Comparison of ENCODE assay signal across 8 cellular contexts in the genomic region with DNA sequence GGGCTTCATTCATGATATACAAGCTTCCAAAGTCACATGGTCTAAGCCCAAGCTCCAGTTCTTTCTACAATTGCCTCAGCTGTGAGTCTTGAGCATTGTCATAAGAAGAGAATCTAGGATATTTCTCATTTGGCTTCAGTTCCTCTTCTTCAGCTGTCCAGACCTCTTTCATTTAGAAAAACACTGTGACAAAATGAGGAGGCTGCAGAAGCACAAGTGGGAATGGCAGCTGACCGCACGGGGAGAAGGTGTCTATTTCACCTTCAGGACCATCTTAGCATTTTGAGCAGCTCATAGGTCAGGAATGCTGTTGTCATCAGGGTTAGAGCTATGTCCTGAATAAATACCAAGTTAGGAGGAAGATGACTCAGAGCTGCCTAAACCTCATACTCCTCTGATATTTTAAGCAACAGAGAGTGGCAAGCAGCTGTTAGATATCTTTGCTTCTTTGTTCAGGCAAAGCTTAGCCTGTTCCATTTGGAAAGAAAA.
DNase-seq lines count a peak whose midpoint lies in the region; ATAC-seq and TF ChIP-seq lines count a peak whose summit lies in the region.

No MANE protein-coding gene starts in this region.

- DNase-seq in NAMALWA (ENCODE audit: low spot score) (peak; percentile 7), astrocyte of the spinal cord (ENCODE audit: low read depth, low spot score) (peak; percentile 97), immature natural killer cell (peak in 1 of 3 donors; percentile 6), NCI-H1436 (lab: John Stamatoyannopoulos, UW) (no peak), Karpas-422 (no peak)
- DNase-seq in stimulated activated naive CD8-positive, alpha-beta T cell treated with anti-CD3 and anti-CD28 coated beads, Interleukin-15, Interleukin-2, amounts not matched to agents 100 U/mL and 50 U/mL, for 24 hours, result peak; percentile 11

- H3K4me1 ChIP-seq in Karpas-422 (ENCODE audit: low read length), result peaks cover 6% of the 10 kb centered on the region

- no peaks in the 10 kb centered on the region for H3K27me3 Mint-ChIP-seq in immature natural killer cell (ENCODE audit: low read depth in 3 of 3)

- H3K27me3 ChIP-seq in Karpas-422 (ENCODE audit: low read length), result no peaks in the 10 kb centered on the region

- no peak overlapping the region for H3K9ac ChIP-seq in Karpas-422 (ENCODE audit: low read length)

- no peaks in the 10 kb centered on the region for H3K36me3 Mint-ChIP-seq in immature natural killer cell

- H3K4me2 ChIP-seq in Karpas-422 (ENCODE audit: low read depth, low read length, poor library complexity, severe bottlenecking), result no peak overlapping the region

- no peaks in the 10 kb centered on the region for H3K36me3 ChIP-seq in Karpas-422 (ENCODE audit: insufficient read depth, low read length)

- peak overlapping the region in 3 of 5 donors; percentile 11 to 70 (median 36) for H3K4me3 Mint-ChIP-seq in immature natural killer cell

- H3K79me2 ChIP-seq in Karpas-422 (ENCODE audit: low read length), result no peaks in the 10 kb centered on the region

- H3K4me3 ChIP-seq in astrocyte of the spinal cord (ENCODE audit: low read depth, low read length) (no peak overlapping the region), Karpas-422 (ENCODE audit: low read length) (no peak overlapping the region)

- H3K4me1 Mint-ChIP-seq in immature natural killer cell, result peaks cover 18 to 25% of the 10 kb centered on the region in 2 donors

- H3K27ac ChIP-seq in Karpas-422 (ENCODE audit: low read length), result no peak overlapping the region

- no peaks in the 10 kb centered on the region for H3K9me2 ChIP-seq in Karpas-422 (replicated peaks; ENCODE audit: insufficient read depth, low read length)

- in situ Hi-C loops in astrocyte of the spinal cord (cut with HindIII; ENCODE audit: low sequenced_read_pairs), result no loop called here

- H3K27ac Mint-ChIP-seq in immature natural killer cell, result peak overlapping the region in 3 of 6 donors; percentile 19 to 56 (median 21)

- H4K20me1 ChIP-seq in Karpas-422 (ENCODE audit: insufficient read depth, low read depth, low read length), result no peaks in the 10 kb centered on the region

- no peak for TF ChIP-seq CTCF in astrocyte of the spinal cord (IDR thresholded peaks at IDR 0.05; ENCODE audit: low read depth, low read length)

- no peaks in the 10 kb centered on the region for H3K9me3 ChIP-seq in Karpas-422 (ENCODE audit: low read length)

- no peak overlapping the region for H2AFZ ChIP-seq in Karpas-422 (ENCODE audit: low read length)

- peak; percentile 86 for ATAC-seq in GM18517 (IDR thresholded peaks at IDR 0.05; ENCODE audit: unreplicated experiment)
- peak; percentile 82 for ATAC-seq in HG02623 (IDR thresholded peaks at IDR 0.05; ENCODE audit: unreplicated experiment)
- ATAC-seq in stimulated activated naive CD8-positive, alpha-beta T cell treated with anti-CD3 and anti-CD28 coated beads, Interleukin-15, Interleukin-2, amounts not matched to agents 100 U/mL and 50 U/mL, for 24 hours, result peak; percentile 93

- H3K9me3 Mint-ChIP-seq in immature natural killer cell, result no peaks in the 10 kb centered on the region

Comparison
In these comparisons a context has a peak if more than half of its experiments do, and no peak if none do; other contexts are left out.
1. DNase-seq: peak in NAMALWA (single experiment), astrocyte of the spinal cord (single experiment) and stimulated activated naive CD8-positive, alpha-beta T cell treated with anti-CD3 and anti-CD28 coated beads, Interleukin-15, Interleukin-2, amounts not matched to agents 100 U/mL and 50 U/mL, for 24 hours (single experiment); none in NCI-H1436 (single experiment) and Karpas-422 (single experiment).
2. Peak in every context shown above with its lines, with median percentiles within 50 percentile points of each other: ATAC-seq.